In genomic region chr17:49571283-49571682, GRCh38 we compare ENCODE assay signal across 21 cellular contexts. TPM values are rescaled to one million over a fixed set of nuclear protein-coding genes. Genes with fewer than 3 reads are reported as not detected.
A peak's percentile ranks its signal among the peaks of the same experiment; 100 is the strongest.
DNase-seq lines count a peak whose midpoint lies in the region; ATAC-seq and TF ChIP-seq lines count a peak whose summit lies in the region.
"Had no signal": no experiment of that assay in that cellular context is flagged by ENCODE, and none has a peak within 500 bp of the region (broad histone marks: within the 10 kb centered on the region; RNA-seq: fewer than 3 reads in every experiment).

No MANE protein-coding gene starts in this region.

- ATAC-seq in naive thymus-derived CD4-positive, alpha-beta T cell = no peak
- ATAC-seq in GM21360 (IDR thresholded peaks at IDR 0.05; ENCODE audit: unreplicated experiment) = no peak
- ATAC-seq: activated CD4-positive, alpha-beta T cell treated with anti-CD3 and anti-CD28 coated beads for 36 hours had no signal

- H3K9me3 ChIP-seq in ascending aorta = no peaks in the 10 kb centered on the region
- no peaks in the 10 kb centered on the region for H3K9me3 ChIP-seq in naive thymus-derived CD4-positive, alpha-beta T cell (ENCODE audit: control insufficient read depth in 2 of 3, low read length in 3 of 3)
- no peaks in the 10 kb centered on the region for H3K9me3 ChIP-seq in uterus
- H3K9me3 ChIP-seq: colonic mucosa had no signal

- H3K27ac ChIP-seq in ascending aorta (peak overlapping the region; percentile 93 to 95), uterus (peak overlapping the region; percentile 91 to 93)
- no peak overlapping the region for H3K27ac ChIP-seq in naive thymus-derived CD4-positive, alpha-beta T cell (ENCODE audit: low read depth, low read length)
- H3K27ac ChIP-seq: brain microvascular endothelial cell, colonic mucosa, skin epidermis had no signal

- DNase-seq in activated naive CD8-positive, alpha-beta T cell treated with anti-CD3 and anti-CD28 coated beads for 36 hours = no peak
- DNase-seq in ascending aorta (ENCODE audit: low spot score in 2 of 2) (no peak), uterus (no peak), DMS53 treated with DMSO at 0.1 percent for 48 hours (lab: John Stamatoyannopoulos, UW; ENCODE audit: unreplicated experiment) (no peak), occipital lobe (lab: John Stamatoyannopoulos, UW) (no peak)
- no peak for DNase-seq in naive thymus-derived CD4-positive, alpha-beta T cell
- DNase-seq: activated CD4-positive, alpha-beta T cell treated with anti-CD3 and anti-CD28 coated beads for 36 hours; activated CD8-positive, alpha-beta memory T cell treated with anti-CD3 and anti-CD28 coated beads, Interleukin-2, amount 50 U/mL, for 48 hours; activated naive CD4-positive, alpha-beta T cell treated with anti-CD3 and anti-CD28 coated beads for 36 hours; brain microvascular endothelial cell; colonic mucosa; islet precursor cell; NCI-H1048; NCI-H1930; NK-92 treated with Interleukin-12 subunit alpha and Interleukin-12 subunit beta, amount 100 ng/mL, for 24 hours; stimulated activated CD4-positive, alpha-beta T cell treated with anti-CD3 and anti-CD28 coated beads, Interleukin-4, amount 100 ng/mL, for 1 hour had no signal

- peaks cover 10% of the 10 kb centered on the region for H3K27me3 Mint-ChIP-seq in activated naive CD8-positive, alpha-beta T cell
- H3K27me3 Mint-ChIP-seq in activated naive CD8-positive, alpha-beta T cell treated with anti-CD3 and anti-CD28 coated beads for 36 hours = peaks cover 53% of the 10 kb centered on the region
- H3K27me3 Mint-ChIP-seq in naive thymus-derived CD4-positive, alpha-beta T cell = peaks cover 10 to 59% (median 13%) of the 10 kb centered on the region in 5 donors

- H3K36me3 ChIP-seq in ascending aorta = no peaks in the 10 kb centered on the region
- no peaks in the 10 kb centered on the region for H3K36me3 ChIP-seq in naive thymus-derived CD4-positive, alpha-beta T cell (ENCODE audit: control insufficient read depth in 2 of 3, insufficient read depth in 3 of 3, low read length in 3 of 3)
- no peaks in the 10 kb centered on the region for H3K36me3 ChIP-seq in uterus
- H3K36me3 ChIP-seq: brain microvascular endothelial cell, colonic mucosa had no signal

- peaks cover 12% of the 10 kb centered on the region for H3K4me1 Mint-ChIP-seq in activated naive CD8-positive, alpha-beta T cell (ENCODE audit: low read depth)
- H3K4me1 Mint-ChIP-seq in activated naive CD8-positive, alpha-beta T cell treated with anti-CD3 and anti-CD28 coated beads for 36 hours = peaks cover 15% of the 10 kb centered on the region
- peaks cover 0 to 23% (median 10%) of the 10 kb centered on the region in 7 donors for H3K4me1 Mint-ChIP-seq in naive thymus-derived CD4-positive, alpha-beta T cell

- H3K27me3 ChIP-seq in ascending aorta = no peaks in the 10 kb centered on the region
- peaks cover 4 to 6% of the 10 kb centered on the region in 2 donors for H3K27me3 ChIP-seq in naive thymus-derived CD4-positive, alpha-beta T cell (ENCODE audit: control insufficient read depth in 2 of 2, insufficient read depth in 2 of 2, low read length in 2 of 2)
- no peaks in the 10 kb centered on the region for H3K27me3 ChIP-seq in uterus

- peaks cover 16 to 42% of the 10 kb centered on the region in 2 donors for H3K4me1 ChIP-seq in ascending aorta
- H3K4me1 ChIP-seq in naive thymus-derived CD4-positive, alpha-beta T cell (ENCODE audit: control insufficient read depth in 2 of 2, insufficient read depth in 2 of 2, low read length in 2 of 2) = peaks cover 9 to 13% of the 10 kb centered on the region in 2 donors
- H3K4me1 ChIP-seq in uterus = peaks cover 0 to 10% of the 10 kb centered on the region in 2 donors

- no peaks in the 10 kb centered on the region for H3K9me3 Mint-ChIP-seq in activated naive CD8-positive, alpha-beta T cell (ENCODE audit: low read depth)
- no peaks in the 10 kb centered on the region for H3K9me3 Mint-ChIP-seq in activated naive CD8-positive, alpha-beta T cell treated with anti-CD3 and anti-CD28 coated beads for 36 hours
- no peaks in the 10 kb centered on the region for H3K9me3 Mint-ChIP-seq in naive thymus-derived CD4-positive, alpha-beta T cell
- H3K9me3 Mint-ChIP-seq: activated naive CD4-positive, alpha-beta T cell treated with anti-CD3 and anti-CD28 coated beads for 36 hours had no signal

- TF ChIP-seq CTCF in ascending aorta (IDR thresholded peaks at IDR 0.05) (no peak), uterus (IDR thresholded peaks at IDR 0.05) (no peak)

- CTCF ChIA-PET in naive thymus-derived CD4-positive, alpha-beta T cell (lab: Charles Lee) = interaction anchor here (0.6 to 3.1 kb wide), 10 partner anchors 24 to 426 kb away, joined by 3 to 38 read pairs (median 4); partner anchors contain the start of gene PHB1

- H3K4me3 ChIP-seq in ascending aorta (no peak overlapping the region), uterus (no peak overlapping the region)
- H3K4me3 ChIP-seq in naive thymus-derived CD4-positive, alpha-beta T cell (ENCODE audit: low read length) = no peak overlapping the region
- H3K4me3 ChIP-seq: colonic mucosa, skin epidermis had no signal

- POLR2A ChIA-PET in naive thymus-derived CD4-positive, alpha-beta T cell (lab: Charles Lee) = interaction anchor here (2.0 kb wide), 1 partner anchor 124 kb away, joined by 12 read pairs; no protein-coding TSS in a partner anchor

- no peak overlapping the region for H3K27ac Mint-ChIP-seq in activated naive CD8-positive, alpha-beta T cell
- no peak overlapping the region for H3K27ac Mint-ChIP-seq in activated naive CD8-positive, alpha-beta T cell treated with anti-CD3 and anti-CD28 coated beads for 36 hours
- peak overlapping the region in 2 of 9 donors; percentile 10 to 57 for H3K27ac Mint-ChIP-seq in naive thymus-derived CD4-positive, alpha-beta T cell
- H3K27ac Mint-ChIP-seq: activated CD4-positive, alpha-beta T cell treated with anti-CD3 and anti-CD28 coated beads for 36 hours; activated naive CD4-positive, alpha-beta T cell treated with anti-CD3 and anti-CD28 coated beads for 36 hours had no signal

- TF ChIP-seq POLR2A in uterus (IDR thresholded peaks at IDR 0.05) = no peak

- H3K4me3 Mint-ChIP-seq in activated naive CD8-positive, alpha-beta T cell = peak overlapping the region; percentile 4
- no peak overlapping the region for H3K4me3 Mint-ChIP-seq in activated naive CD8-positive, alpha-beta T cell treated with anti-CD3 and anti-CD28 coated beads for 36 hours
- peak overlapping the region in 6 of 10 donors; percentile 4 to 93 (median 70) for H3K4me3 Mint-ChIP-seq in naive thymus-derived CD4-positive, alpha-beta T cell
- H3K4me3 Mint-ChIP-seq: activated naive CD4-positive, alpha-beta T cell treated with anti-CD3 and anti-CD28 coated beads for 36 hours had no signal

- no peaks in the 10 kb centered on the region for H3K36me3 Mint-ChIP-seq in activated naive CD8-positive, alpha-beta T cell
- no peaks in the 10 kb centered on the region for H3K36me3 Mint-ChIP-seq in activated naive CD8-positive, alpha-beta T cell treated with anti-CD3 and anti-CD28 coated beads for 36 hours
- H3K36me3 Mint-ChIP-seq in naive thymus-derived CD4-positive, alpha-beta T cell = no peaks in the 10 kb centered on the region

- intact Hi-C loops in ascending aorta (cut with DNase I) = loop anchor here (5.0 kb wide), 1 partner anchor 266 kb away; no protein-coding TSS in a partner anchor
- intact Hi-C loops in naive thymus-derived CD4-positive, alpha-beta T cell (cut with micrococcal nuclease) = loop anchor here in 1 of 2 donors (10.0 kb wide), 1 partner anchor 524 kb away; the partner anchor contains the start of gene PDK2
- intact Hi-C loops in uterus (cut with DNase I; ENCODE audit: low total_unique reads) = loop anchor here (10.0 kb wide), 1 partner anchor 204 kb away; no protein-coding TSS in a partner anchor

RNA-seq across cellular contexts. Expression of gene NXPH3, which starts 4.4 kb away (rescaled TPM):
- under 1 TPM; 0.10 to 0.18 TPM for total RNA-seq in activated naive CD8-positive, alpha-beta T cell treated with anti-CD3 and anti-CD28 coated beads for 36 hours
- total RNA-seq in ascending aorta = 30.3 TPM
- not detected for total RNA-seq in naive thymus-derived CD4-positive, alpha-beta T cell
- not detected for polyA plus RNA-seq in naive thymus-derived CD4-positive, alpha-beta T cell
- 10 to 100 TPM in 2 of 4 donors, 1 to 10 TPM in 2; 5.8 to 24.3 (median 9.0) TPM for total RNA-seq in uterus
- 17.9 TPM for total RNA-seq in occipital lobe
- total RNA-seq: myocyte, NCI-H460 had no signal

Comparison
In these comparisons a context has a peak if more than half of its experiments do, and no peak if none do; other contexts are left out.
1. RNA of gene NXPH3, which starts 4.4 kb away (total RNA-seq): 30.3 TPM in ascending aorta (single experiment), 17.9 TPM in occipital lobe (single experiment) and 5.8 to 24.3 TPM in uterus; 0.10 to 0.18 TPM in activated naive CD8-positive, alpha-beta T cell treated with anti-CD3 and anti-CD28 coated beads for 36 hours and not detected in naive thymus-derived CD4-positive, alpha-beta T cell; every median in the first group is over 4 times any median in the second.